Comparison of ENCODE assay signal across 12 cellular contexts in genomic region chr9:94668424-94668916, GRCh38. TPM values are rescaled to one million over a fixed set of nuclear protein-coding genes. Genes with fewer than 3 reads are reported as not detected.
A peak's percentile ranks its signal among the peaks of the same experiment; 100 is the strongest.
DNase-seq lines count a peak whose midpoint lies in the region; ATAC-seq, FAIRE-seq and TF ChIP-seq lines count a peak whose summit lies in the region.
"Had no signal": no experiment of that assay in that cellular context is flagged by ENCODE, and none has a peak within 500 bp of the region (broad histone marks: within the 10 kb centered on the region; RNA-seq: fewer than 3 reads in every experiment).

No MANE protein-coding gene starts in this region.

- no peak for TF ChIP-seq EP300 in GM12878 (IDR thresholded peaks at IDR 0.05; ENCODE audit: borderline replicate concordance in 1 of 2, control insufficient read depth in 1 of 2, low read depth in 2 of 2, low read length in 2 of 2)

- H3K36me3 ChIP-seq in BLaER1 treated with 17β-estradiol and CSF1 and Interleukin-3, amounts not matched to agents 10 nM and 100 nM: no peaks in the 10 kb centered on the region
- H3K36me3 ChIP-seq in GM12878 (ENCODE audit: control insufficient read depth in 2 of 2, insufficient read depth in 2 of 2, low read length in 1 of 2): no peaks in the 10 kb centered on the region

- peaks cover 0 to 7% (median 6%) of the 10 kb centered on the region in 3 donors for H3K4me1 Mint-ChIP-seq in naive B cell

- no peak for TF ChIP-seq CTCF in HL-60 (IDR thresholded peaks at IDR 0.05; ENCODE audit: insufficient read depth, low read length)
- TF ChIP-seq CTCF in GM12878 (IDR thresholded peaks at IDR 0.05 in 2 of 3, conservative IDR thresholded peaks at IDR 0.05 in 1 of 3; ENCODE audit: control insufficient read depth in 2 of 3, extremely low read depth in 1 of 3, insufficient read depth in 1 of 3, low read depth in 3 of 3, low read length in 3 of 3): no peak

- POLR2A ChIA-PET in GM12878 (lab: Charles Lee): interaction anchor here (0.6 to 1.5 kb wide), 2 partner anchors 12 to 303 kb away, joined by 3 to 6 read pairs; no protein-coding TSS in a partner anchor

- no TSS peak for BruUV-seq in GM12878 (replicated peaks; lab: Mats Ljungman, UMichigan)

- TF ChIP-seq RAD21 in GM12878 (IDR thresholded peaks at IDR 0.05; ENCODE audit: insufficient read depth, low read depth, low read length): no peak

- no peak overlapping the region for H3K4me3 ChIP-seq in BLaER1 treated with 17β-estradiol and CSF1 and Interleukin-3, amounts not matched to agents 10 nM and 100 nM
- H3K4me3 ChIP-seq in HL-60 (replicated peaks; ENCODE audit: insufficient read depth, low read length) (no peak overlapping the region; the same call in 1 of the 2 replicates), GM12878 (no peak overlapping the region)
- H3K4me3 ChIP-seq: SK-N-MC had no signal

- H3K9ac ChIP-seq in BLaER1 treated with 17β-estradiol and CSF1 and Interleukin-3, amounts not matched to agents 10 nM and 100 nM: 0 out of 22 replicates have a peak overlapping the region, but pooled peaks of 1 of the 11 experiments have one; percentile 0
- H3K9ac ChIP-seq in GM12878 (ENCODE audit: control insufficient read depth, insufficient read depth, low read length): no peak overlapping the region

- in situ Hi-C loops in GM12878 (cut with MboI): no loop called here

- H3K9me3 Mint-ChIP-seq in naive B cell: no peaks in the 10 kb centered on the region
- H3K9me3 Mint-ChIP-seq: activated naive CD4-positive, alpha-beta T cell treated with anti-CD3 and anti-CD28 coated beads, Interleukin-2, amount 50 U/mL, for 72 hours had no signal

- DNase-seq in HL-60 (ENCODE audit: low read depth in 1 of 2, low spot score in 1 of 2) (no peak), GM12878 (ENCODE audit: low read depth, low spot score) (no peak), naive B cell (no peak), GOT3 (lab: John Stamatoyannopoulos, UW) (no peak)
- no peak for DNase-seq in activated effector memory CD4-positive, alpha-beta T cell treated with Interleukin-2 at 50 U/mL for 16 hours

- intact Hi-C loops in GM12878 (cut with micrococcal nuclease; ENCODE audit: unreplicated experiment): loop anchor here (5.0 kb wide), 1 partner anchor 459 kb away; no protein-coding TSS in a partner anchor

- no peaks in the 10 kb centered on the region for H3K79me2 ChIP-seq in GM12878 (ENCODE audit: control insufficient read depth, insufficient read depth, low read length)

- FAIRE-seq in GM12878 (lab: Jason Lieb, UNC): no peak
- FAIRE-seq: frontal cortex, HTR-8/SVneo had no signal

- SMC1A ChIA-PET in GM12878 (lab: Charles Lee; ENCODE audit: uncharacterized antibody, unreplicated experiment): interaction anchor here (0.8 to 3.7 kb wide), 10 partner anchors 10 to 466 kb away, joined by 3 to 36 read pairs (median 6); partner anchors contain the start of gene PCAT7

- H3K9me3 ChIP-seq in BLaER1 treated with 17β-estradiol and CSF1 and Interleukin-3, amounts not matched to agents 10 nM and 100 nM (replicated peaks in 1 of 11): peaks cover 0 to 5% (median 0%) of the 10 kb centered on the region in 11 experiments; a peak in 1 of 22 replicates
- no peaks in the 10 kb centered on the region for H3K9me3 ChIP-seq in GM12878 (replicated peaks; ENCODE audit: control insufficient read depth, insufficient read depth, low read length)

- peak overlapping the region in 7 of 11 experiments; percentile 55 to 78 (median 68); a peak in 8 of 22 replicates for H3K4me2 ChIP-seq in BLaER1 treated with 17β-estradiol and CSF1 and Interleukin-3, amounts not matched to agents 10 nM and 100 nM
- no peak overlapping the region for H3K4me2 ChIP-seq in GM12878 (ENCODE audit: control insufficient read depth, insufficient read depth)

- 24% methylated on average over 5 of the region's 5 CpGs for WGBS in GM12878 (ENCODE audit: insufficient coverage, insufficient replicate concordance, low lambda C conversion rate, missing lambda C conversion rate)

- RAD21 ChIA-PET in GM12878 (lab: Charles Lee; ENCODE audit: unreplicated experiment): interaction anchor here (0.5 to 3.9 kb wide), 8 partner anchors 12 to 500 kb away, joined by 3 to 39 read pairs (median 8); no protein-coding TSS in a partner anchor

- no peak overlapping the region for H2AFZ ChIP-seq in GM12878 (ENCODE audit: control insufficient read depth, low read depth, low read length)

- H3K27me3 ChIP-seq in BLaER1 treated with 17β-estradiol and CSF1 and Interleukin-3, amounts not matched to agents 10 nM and 100 nM: no peaks in the 10 kb centered on the region
- H3K27me3 ChIP-seq in HL-60 (ENCODE audit: insufficient read depth, poor library complexity, severe bottlenecking) (no peaks in the 10 kb centered on the region), GM12878 (replicated peaks in 1 of 2; ENCODE audit: control insufficient read depth in 2 of 2, insufficient read depth in 2 of 2, low read length in 1 of 2) (no peaks in the 10 kb centered on the region; a peak in 1 of 4 replicates)

- no peak overlapping the region for H3K27ac ChIP-seq in BLaER1 treated with 17β-estradiol and CSF1 and Interleukin-3, amounts not matched to agents 10 nM and 100 nM
- peak overlapping the region; percentile 90 for H3K27ac ChIP-seq in HL-60 (replicated peaks)
- H3K27ac ChIP-seq in GM12878 (ENCODE audit: control insufficient read depth, insufficient read depth): no peak overlapping the region
- H3K27ac ChIP-seq: SK-N-MC had no signal

- CTCF ChIA-PET in GM12878 (lab: Yijun Ruan, JAX): interaction anchor here (0.7 to 6.2 kb wide), 19 partner anchors 9 to 600 kb away, joined by 3 to 99 read pairs (median 5); no protein-coding TSS in a partner anchor

- ATAC-seq in GM12878 (peak; percentile 8; the same call in 2 of the 3 replicates), naive B cell (ENCODE audit: low read depth in 2 of 2) (no peak), GM18519 (IDR thresholded peaks at IDR 0.05; ENCODE audit: low FRiP score, unreplicated experiment) (no peak), GM18502 (IDR thresholded peaks at IDR 0.05; ENCODE audit: poor library complexity, unreplicated experiment) (no peak)

- H3K27me3 Mint-ChIP-seq in naive B cell: peaks cover 7 to 21% (median 17%) of the 10 kb centered on the region in 3 donors

- no peaks in the 10 kb centered on the region for H3K36me3 Mint-ChIP-seq in naive B cell
- H3K36me3 Mint-ChIP-seq: activated naive CD4-positive, alpha-beta T cell treated with anti-CD3 and anti-CD28 coated beads, Interleukin-2, amount 50 U/mL, for 72 hours had no signal

- H3K4me3 Mint-ChIP-seq in naive B cell: peak overlapping the region in 5 of 8 donors; percentile 83 to 94 (median 90)

- H4K20me1 ChIP-seq in BLaER1 treated with 17β-estradiol and CSF1 and Interleukin-3, amounts not matched to agents 10 nM and 100 nM: no peaks in the 10 kb centered on the region
- H4K20me1 ChIP-seq in GM12878 (ENCODE audit: control insufficient read depth, insufficient read depth): no peaks in the 10 kb centered on the region

- no peak overlapping the region for H3K27ac Mint-ChIP-seq in naive B cell

- no peak for TF ChIP-seq POLR2A in GM12878 (IDR thresholded peaks at IDR 0.05; ENCODE audit: low read depth, low read length)

- H3K4me1 ChIP-seq in BLaER1 treated with 17β-estradiol and CSF1 and Interleukin-3, amounts not matched to agents 10 nM and 100 nM: peaks cover 5 to 19% (median 13%) of the 10 kb centered on the region in 10 experiments; a peak in 12 of 20 replicates
- no peaks in the 10 kb centered on the region for H3K4me1 ChIP-seq in GM12878 (ENCODE audit: control insufficient read depth, insufficient read depth, low read length)

TF ChIP-seq in GM12878, 131 proteins besides CTCF, POLR2A, EP300 and RAD21 (continues in another document):
- TF ChIP-seq RAD51 (IDR thresholded peaks at IDR 0.05) (no peak), STAT1 (conservative IDR thresholded peaks at IDR 0.05) (no peak)

RNA-seq across cellular contexts. Expression of gene FBP1, which starts 29.2 kb away (rescaled TPM):
- total RNA-seq in GM12878 (2013; cell fraction: nucleolus; rRNA removed): not detected in 2 replicates
- total RNA-seq in GM12878 (2014; rRNA removed) (0.11 TPM in 1 of 2 replicates, not detected in the other), GM12878 (2014; rRNA removed; fragmentation: Illumina TruSeq; extraction: Trizol) (not detected in 2 replicates), GM12878 (2021) (0.38 TPM in 1 of 2 replicates, not detected in the other)
- polyA plus RNA-seq in GM12878 (2011; ENCODE audit: low read depth): not detected
- polyA plus RNA-seq in GM12878 (2011; rRNA removed) (not detected in 2 replicates), GM12878 (2014; fragmentation: Illumina TruSeq; extraction: Trizol) (not detected in 2 replicates), GM12878 (2014; fragmentation: Nextera tagmentation; extraction: Ambion mirVana) (not detected), GM12878 (2014; rRNA removed) (not detected in 2 replicates), GM12878 (2016; fragmentation: Nextera tagmentation; extraction: Ambion mirVana) (under 1 TPM in 1 of 2 experiments, not detected in 1; 0.15 TPM), naive B cell (ENCODE audit: low read depth in 6 of 6) (1 to 10 TPM; 4.2 to 6.5 (median 5.2) TPM)
- not detected in 2 replicates for polyA plus RNA-seq in GM12878 (2011; cell fraction: cytosol; rRNA removed)
- not detected in 2 replicates for polyA plus RNA-seq in GM12878 (2011; cell fraction: nucleus; rRNA removed)
- 0.10 TPM in 1 of 2 replicates, not detected in the other for polyA plus RNA-seq in GM12878 (2012)
- polyA minus RNA-seq in GM12878 (2011; rRNA and poly(A)+ RNA removed): not detected in 2 replicates
- not detected in 2 replicates for polyA minus RNA-seq in GM12878 (2011; cell fraction: cytosol; rRNA and poly(A)+ RNA removed)
- polyA minus RNA-seq in GM12878 (2011; cell fraction: nucleus; rRNA and poly(A)+ RNA removed): not detected in 2 replicates
- total RNA-seq: frontal cortex had no signal

RNA-seq across cellular contexts. Expression of gene AOPEP, which starts 58.0 kb away (rescaled TPM):
- total RNA-seq in GM12878 (2013; cell fraction: nucleolus; rRNA removed): 121 and 138 TPM in 2 replicates
- total RNA-seq in GM12878 (2014; rRNA removed) (12.1 and 12.5 TPM in 2 replicates), GM12878 (2014; rRNA removed; fragmentation: Illumina TruSeq; extraction: Trizol) (12.6 and 14.0 TPM in 2 replicates), GM12878 (2021) (14.4 and 16.9 TPM in 2 replicates)
- polyA plus RNA-seq in GM12878 (2011; ENCODE audit: low read depth): 2.2 TPM
- polyA plus RNA-seq in GM12878 (2011; rRNA removed) (4.5 and 5.4 TPM in 2 replicates), GM12878 (2014; fragmentation: Illumina TruSeq; extraction: Trizol) (6.5 and 7.1 TPM in 2 replicates), GM12878 (2014; fragmentation: Nextera tagmentation; extraction: Ambion mirVana) (1 to 10 TPM; 2.3 to 5.1 TPM), GM12878 (2014; rRNA removed) (10.4 and 10.9 TPM in 2 replicates), GM12878 (2016; fragmentation: Nextera tagmentation; extraction: Ambion mirVana) (10 to 100 TPM in 1 of 2 experiments, 1 to 10 TPM in 1; 9.3 to 12.0 TPM), naive B cell (ENCODE audit: low read depth in 6 of 6) (10 to 100 TPM in 1 of 6 donors, 1 to 10 TPM in 5; 5.2 to 11.8 (median 8.2) TPM)
- 3.2 and 3.4 TPM in 2 replicates for polyA plus RNA-seq in GM12878 (2011; cell fraction: cytosol; rRNA removed)
- polyA plus RNA-seq in GM12878 (2011; cell fraction: nucleus; rRNA removed): 12.0 and 12.6 TPM in 2 replicates
- 4.0 and 4.7 TPM in 2 replicates for polyA plus RNA-seq in GM12878 (2012)
- polyA minus RNA-seq in GM12878 (2011; rRNA and poly(A)+ RNA removed): 29.7 and 32.0 TPM in 2 replicates
- 2.4 and 4.0 TPM in 2 replicates for polyA minus RNA-seq in GM12878 (2011; cell fraction: cytosol; rRNA and poly(A)+ RNA removed)
- polyA minus RNA-seq in GM12878 (2011; cell fraction: nucleus; rRNA and poly(A)+ RNA removed): 50.9 and 69.3 TPM in 2 replicates

Comparison
In these comparisons a context has a peak if more than half of its experiments do, and no peak if none do; other contexts are left out.
1. RNA of gene FBP1, which starts 29.2 kb away (polyA plus RNA-seq): 4.2 to 6.5 TPM in naive B cell; 0.10 to 0.15 TPM in GM12878; every median in the first group is over 4 times any median in the second.